8 cellular contexts compared by ENCODE assay signal in genomic region chr17:35045458-35045979, GRCh38. TPM values are rescaled to one million over a fixed set of nuclear protein-coding genes. Genes with fewer than 3 reads are reported as not detected.
DNase-seq lines count a peak whose midpoint lies in the region; ATAC-seq lines count a peak whose summit lies in the region.
"Not testable (repeated sequence)": the region's sequence is repeated elsewhere in the genome, so short reads cannot be mapped to it uniquely, and the experiment has no call there.

No MANE protein-coding gene starts in this region.

- not testable (repeated sequence) for DNase-seq in T-helper 17 cell; activated T-cell treated with anti-CD3 and anti-CD28 coated beads, Interleukin-2, amount 50 U/mL, for 24 hours; activated naive CD8-positive, alpha-beta T cell treated with anti-CD3 and anti-CD28 coated beads for 36 hours; effector memory CD8-positive, alpha-beta T cell; naive thymus-derived CD8-positive, alpha-beta T cell

- not testable (repeated sequence) for H3K27ac ChIP-seq in BLaER1 treated with 17β-estradiol and CSF1 and Interleukin-3, amounts not matched to agents 10 nM and 100 nM

- peak overlapping the region; percentile 86 for H3K4me3 Mint-ChIP-seq in T-helper 17 cell
- peak overlapping the region; percentile 75 for H3K4me3 Mint-ChIP-seq in activated T-cell treated with anti-CD3 and anti-CD28 coated beads, Interleukin-2, amount 50 U/mL, for 24 hours
- H3K4me3 Mint-ChIP-seq in activated naive CD8-positive, alpha-beta T cell treated with anti-CD3 and anti-CD28 coated beads for 36 hours = peak overlapping the region; percentile 80
- H3K4me3 Mint-ChIP-seq in effector memory CD8-positive, alpha-beta T cell = peak overlapping the region; percentile 79 to 80
- peak overlapping the region; percentile 70 to 91 (median 81) for H3K4me3 Mint-ChIP-seq in naive thymus-derived CD8-positive, alpha-beta T cell
- peak overlapping the region; percentile 75 for H3K4me3 Mint-ChIP-seq in stimulated activated naive CD8-positive, alpha-beta T cell treated with anti-CD3 and anti-CD28 coated beads, Interleukin-15, Interleukin-2, amounts not matched to agents 100 ng/mL and 50 ng/mL, for 24 hours

- not testable (repeated sequence) for H3K36me3 Mint-ChIP-seq in T-helper 17 cell (ENCODE audit: low read depth); activated naive CD8-positive, alpha-beta T cell treated with anti-CD3 and anti-CD28 coated beads for 36 hours; naive thymus-derived CD8-positive, alpha-beta T cell; stimulated activated naive CD8-positive, alpha-beta T cell treated with anti-CD3 and anti-CD28 coated beads, Interleukin-15, Interleukin-2, amounts not matched to agents 100 ng/mL and 50 ng/mL, for 24 hours (ENCODE audit: low read depth)
- H3K36me3 Mint-ChIP-seq in activated T-cell treated with anti-CD3 and anti-CD28 coated beads, Interleukin-2, amount 50 U/mL, for 24 hours (ENCODE audit: low read depth) = peaks cover 13% of the 10 kb centered on the region
- peaks cover 30% of the 10 kb centered on the region for H3K36me3 Mint-ChIP-seq in effector memory CD8-positive, alpha-beta T cell (ENCODE audit: insufficient read depth)

- ATAC-seq in HG03175 (IDR thresholded peaks at IDR 0.05; ENCODE audit: unreplicated experiment) = peak; percentile 38
- not testable (repeated sequence) for ATAC-seq in T-helper 17 cell; effector memory CD8-positive, alpha-beta T cell (replicated peaks); naive thymus-derived CD8-positive, alpha-beta T cell

- not testable (repeated sequence) for H3K27me3 Mint-ChIP-seq in T-helper 17 cell; activated T-cell treated with anti-CD3 and anti-CD28 coated beads, Interleukin-2, amount 50 U/mL, for 24 hours; activated naive CD8-positive, alpha-beta T cell treated with anti-CD3 and anti-CD28 coated beads for 36 hours; effector memory CD8-positive, alpha-beta T cell; naive thymus-derived CD8-positive, alpha-beta T cell; stimulated activated naive CD8-positive, alpha-beta T cell treated with anti-CD3 and anti-CD28 coated beads, Interleukin-15, Interleukin-2, amounts not matched to agents 100 ng/mL and 50 ng/mL, for 24 hours

- POLR2A ChIA-PET in naive thymus-derived CD8-positive, alpha-beta T cell (lab: Charles Lee) = interaction anchor here (0.9 to 3.5 kb wide), 5 partner anchors 13 to 65 kb away, joined by 3 to 18 read pairs (median 4); partner anchors contain the start of genes LIG3 and RFFL

- peaks cover 48% of the 10 kb centered on the region for H3K4me1 Mint-ChIP-seq in T-helper 17 cell
- H3K4me1 Mint-ChIP-seq in activated T-cell treated with anti-CD3 and anti-CD28 coated beads, Interleukin-2, amount 50 U/mL, for 24 hours (ENCODE audit: low read depth) = peaks cover 75% of the 10 kb centered on the region
- peaks cover 56% of the 10 kb centered on the region for H3K4me1 Mint-ChIP-seq in activated naive CD8-positive, alpha-beta T cell treated with anti-CD3 and anti-CD28 coated beads for 36 hours
- peaks cover 39 to 74% of the 10 kb centered on the region in 2 donors for H3K4me1 Mint-ChIP-seq in effector memory CD8-positive, alpha-beta T cell (ENCODE audit: low read depth in 2 of 2)
- peaks cover 30 to 83% (median 73%) of the 10 kb centered on the region in 4 donors for H3K4me1 Mint-ChIP-seq in naive thymus-derived CD8-positive, alpha-beta T cell
- peaks cover 72% of the 10 kb centered on the region for H3K4me1 Mint-ChIP-seq in stimulated activated naive CD8-positive, alpha-beta T cell treated with anti-CD3 and anti-CD28 coated beads, Interleukin-15, Interleukin-2, amounts not matched to agents 100 ng/mL and 50 ng/mL, for 24 hours (ENCODE audit: low read depth)

- not testable (repeated sequence) for H3K9me3 ChIP-seq in BLaER1 treated with 17β-estradiol and CSF1 and Interleukin-3, amounts not matched to agents 10 nM and 100 nM (replicated peaks in 1 of 11); T-helper 17 cell (ENCODE audit: control insufficient read depth, low read length, poor library complexity, severe bottlenecking)

- not testable (repeated sequence) for H3K27me3 ChIP-seq in BLaER1 treated with 17β-estradiol and CSF1 and Interleukin-3, amounts not matched to agents 10 nM and 100 nM

- peak overlapping the region in 6 of 11 experiments; percentile 4 to 58 (median 47); a peak in 10 of 22 replicates for H3K4me2 ChIP-seq in BLaER1 treated with 17β-estradiol and CSF1 and Interleukin-3, amounts not matched to agents 10 nM and 100 nM

- not testable (repeated sequence) for H3K9me3 Mint-ChIP-seq in activated T-cell treated with anti-CD3 and anti-CD28 coated beads, Interleukin-2, amount 50 U/mL, for 24 hours; activated naive CD8-positive, alpha-beta T cell treated with anti-CD3 and anti-CD28 coated beads for 36 hours; effector memory CD8-positive, alpha-beta T cell; naive thymus-derived CD8-positive, alpha-beta T cell; stimulated activated naive CD8-positive, alpha-beta T cell treated with anti-CD3 and anti-CD28 coated beads, Interleukin-15, Interleukin-2, amounts not matched to agents 100 ng/mL and 50 ng/mL, for 24 hours

- not testable (repeated sequence) for H3K9ac ChIP-seq in BLaER1 treated with 17β-estradiol and CSF1 and Interleukin-3, amounts not matched to agents 10 nM and 100 nM

- peak overlapping the region; percentile 90 for H3K27ac Mint-ChIP-seq in T-helper 17 cell
- peak overlapping the region; percentile 97 for H3K27ac Mint-ChIP-seq in activated T-cell treated with anti-CD3 and anti-CD28 coated beads, Interleukin-2, amount 50 U/mL, for 24 hours
- peak overlapping the region; percentile 94 for H3K27ac Mint-ChIP-seq in activated naive CD8-positive, alpha-beta T cell treated with anti-CD3 and anti-CD28 coated beads for 36 hours
- peak overlapping the region; percentile 94 to 97 for H3K27ac Mint-ChIP-seq in effector memory CD8-positive, alpha-beta T cell
- H3K27ac Mint-ChIP-seq in naive thymus-derived CD8-positive, alpha-beta T cell = peak overlapping the region; percentile 92 to 99 (median 96)
- peak overlapping the region; percentile 90 for H3K27ac Mint-ChIP-seq in stimulated activated naive CD8-positive, alpha-beta T cell treated with anti-CD3 and anti-CD28 coated beads, Interleukin-15, Interleukin-2, amounts not matched to agents 100 ng/mL and 50 ng/mL, for 24 hours

- H3K4me3 ChIP-seq in BLaER1 treated with 17β-estradiol and CSF1 and Interleukin-3, amounts not matched to agents 10 nM and 100 nM = not testable (repeated sequence)

- H3K4me1 ChIP-seq in BLaER1 treated with 17β-estradiol and CSF1 and Interleukin-3, amounts not matched to agents 10 nM and 100 nM = peaks cover 4 to 51% (median 23%) of the 10 kb centered on the region in 10 experiments

- peaks cover 0 to 70% (median 48%) of the 10 kb centered on the region in 11 experiments; a peak in 15 of 22 replicates for H4K20me1 ChIP-seq in BLaER1 treated with 17β-estradiol and CSF1 and Interleukin-3, amounts not matched to agents 10 nM and 100 nM

- peaks cover 0 to 51% (median 8%) of the 10 kb centered on the region in 11 experiments; a peak in 11 of 22 replicates for H3K36me3 ChIP-seq in BLaER1 treated with 17β-estradiol and CSF1 and Interleukin-3, amounts not matched to agents 10 nM and 100 nM

RNA-seq across cellular contexts. Expression of gene RFFL, which starts 18.0 kb away (rescaled TPM):
- 10 to 100 TPM; 71.0 to 72.1 TPM for total RNA-seq in T-helper 17 cell
- 10 to 100 TPM in 1 of 2 experiments, 1 to 10 TPM in 1; 9.6 to 10.3 TPM for total RNA-seq in activated naive CD8-positive, alpha-beta T cell treated with anti-CD3 and anti-CD28 coated beads for 36 hours
- 10 to 100 TPM; 69.1 to 70.1 TPM for total RNA-seq in naive thymus-derived CD8-positive, alpha-beta T cell
- 10 to 100 TPM; 30.8 to 39.7 (median 31.9) TPM for polyA plus RNA-seq in naive thymus-derived CD8-positive, alpha-beta T cell

Comparison
In these comparisons a context has a peak if more than half of its experiments do, and no peak if none do; other contexts are left out.
1. RNA of gene RFFL, which starts 18.0 kb away (total RNA-seq): 71.0 to 72.1 TPM in T-helper 17 cell and 69.1 to 70.1 TPM in naive thymus-derived CD8-positive, alpha-beta T cell; 9.6 to 10.3 TPM in activated naive CD8-positive, alpha-beta T cell treated with anti-CD3 and anti-CD28 coated beads for 36 hours; every median in the first group is over 4 times any median in the second.
2. Peak in every context shown above with its lines, with median percentiles within 50 percentile points of each other: H3K27ac Mint-ChIP-seq and H3K4me3 Mint-ChIP-seq.